8 cellular contexts compared by ENCODE assay signal in genomic region chr4:37453361-37454262, GRCh38.
DNase-seq lines count a peak whose midpoint lies in the region; ATAC-seq and TF ChIP-seq lines count a peak whose summit lies in the region.

No MANE protein-coding gene starts in this region.

- DNase-seq in AG10803 (ENCODE audit: low read depth), result no peak
- peak; percentile 52 for DNase-seq in SW480 (ENCODE audit: low spot score)
- no peak for DNase-seq in astrocyte of the cerebellum (ENCODE audit: low read depth)
- peak in 49 of 51 donors; percentile 3 to 86 (median 59) for DNase-seq in hypothalamus (lab: John Stamatoyannopoulos, UW)
- DNase-seq in GDM1 (lab: John Stamatoyannopoulos, UW), result no peak

- peak; percentile 74 for ATAC-seq in GM19328 (IDR thresholded peaks at IDR 0.05; ENCODE audit: unreplicated experiment)
- peak; percentile 76 for ATAC-seq in HG03521 (IDR thresholded peaks at IDR 0.05; ENCODE audit: unreplicated experiment)

- no peak overlapping the region for H3K9ac ChIP-seq in rectal smooth muscle tissue (ENCODE audit: low read length)

- H3K27ac ChIP-seq in rectal smooth muscle tissue (ENCODE audit: low read depth, low read length), result no peak overlapping the region

- no peaks in the 10 kb centered on the region for H3K4me1 ChIP-seq in rectal smooth muscle tissue (ENCODE audit: control insufficient read depth, insufficient read depth, low read length)

- H3K4me3 ChIP-seq in AG10803 (ENCODE audit: low read length), result peak overlapping the region; percentile 40
- H3K4me3 ChIP-seq in astrocyte of the cerebellum (ENCODE audit: low read depth, low read length), result peak overlapping the region; percentile 46
- H3K4me3 ChIP-seq in rectal smooth muscle tissue (ENCODE audit: low read length), result peak overlapping the region; percentile 69

- TF ChIP-seq CTCF in AG10803 (conservative IDR thresholded peaks at IDR 0.05; ENCODE audit: low read length), result no peak
- no peak for TF ChIP-seq CTCF in astrocyte of the cerebellum (IDR thresholded peaks at IDR 0.05; ENCODE audit: low read depth, low read length, missing control alignments)

- no peaks in the 10 kb centered on the region for H3K27me3 ChIP-seq in rectal smooth muscle tissue (ENCODE audit: control insufficient read depth, insufficient read depth, low read length)

- H3K36me3 ChIP-seq in rectal smooth muscle tissue (ENCODE audit: control insufficient read depth, insufficient read depth, low read length), result no peaks in the 10 kb centered on the region

- in situ Hi-C loops in astrocyte of the cerebellum (cut with HindIII; ENCODE audit: low sequenced_read_pairs), result no loop called here

Comparison
In these comparisons a context has a peak if more than half of its experiments do, and no peak if none do; other contexts are left out.
1. DNase-seq: peak in SW480 (single experiment) and hypothalamus (49 of 51); none in AG10803 (single experiment), astrocyte of the cerebellum (single experiment) and GDM1 (single experiment).
2. Peak in every context shown above with its lines, with median percentiles within 50 percentile points of each other: H3K4me3 ChIP-seq.